In the genomic region with DNA sequence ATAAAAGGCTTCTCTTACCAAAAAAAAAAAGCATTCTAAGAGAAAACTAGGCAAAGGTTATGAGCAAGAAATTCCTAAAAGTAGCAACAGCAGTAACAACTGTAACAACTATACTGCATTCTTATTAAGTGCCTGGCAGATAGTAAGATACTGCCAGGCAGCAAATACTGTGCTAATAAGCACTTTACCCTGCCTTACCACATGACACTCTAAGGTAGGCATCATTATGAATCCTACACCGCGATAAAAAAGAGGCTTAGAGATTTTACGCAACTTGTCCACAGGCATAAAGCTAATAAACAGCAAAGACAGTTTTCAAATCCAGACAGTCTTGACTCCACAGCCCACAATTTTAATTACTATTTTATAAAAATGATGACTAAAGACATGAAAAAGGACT, we compare ENCODE assay signal across 16 cellular contexts.
DNase-seq lines count a peak whose midpoint lies in the region; ATAC-seq and TF ChIP-seq lines count a peak whose summit lies in the region.
"Had no signal": no experiment of that assay in that cellular context is flagged by ENCODE, and none has a peak within 500 bp of the region (broad histone marks: within the 10 kb centered on the region; RNA-seq: fewer than 3 reads in every experiment).

No MANE protein-coding gene starts in this region.

- H3K4me1 ChIP-seq in heart left ventricle (peaks cover 0 to 34% (median 11%) of the 10 kb centered on the region in 12 donors), right lobe of liver (peaks cover 0 to 33% (median 6%) of the 10 kb centered on the region in 4 donors), tibial nerve (peaks cover 0 to 58% (median 11%) of the 10 kb centered on the region in 4 donors)
- H3K4me1 ChIP-seq: parathyroid adenoma had no signal

- CTCF ChIA-PET in activated CD8-positive, alpha-beta T cell treated with anti-CD3 and anti-CD28 coated beads for 36 hours (lab: Charles Lee): interaction anchor here (1.6 kb wide), 1 partner anchor 229 kb away, joined by 4 read pairs; no protein-coding TSS in a partner anchor

- ATAC-seq in heart left ventricle (peak in 2 of 4 donors; percentile 19 to 44), Right ventricle myocardium inferior (no peak), right lobe of liver (peak; percentile 80 to 88 (median 85)), GM21515 (IDR thresholded peaks at IDR 0.05; ENCODE audit: unreplicated experiment) (no peak)
- ATAC-seq in activated CD8-positive, alpha-beta T cell treated with anti-CD3 and anti-CD28 coated beads for 36 hours: no peak

- POLR2A ChIA-PET in activated CD8-positive, alpha-beta T cell treated with anti-CD3 and anti-CD28 coated beads for 36 hours (lab: Charles Lee): no interaction called here

- H3K4me3 Mint-ChIP-seq in activated CD8-positive, alpha-beta T cell treated with anti-CD3 and anti-CD28 coated beads for 36 hours: no peak overlapping the region

- H3K36me3 Mint-ChIP-seq in activated CD8-positive, alpha-beta T cell treated with anti-CD3 and anti-CD28 coated beads for 36 hours (ENCODE audit: low read depth): no peaks in the 10 kb centered on the region

- DNase-seq in heart left ventricle (no peak), Right ventricle myocardium inferior (ENCODE audit: missing footprints) (no peak), right lobe of liver (no peak), tibial nerve (ENCODE audit: low spot score in 2 of 2) (no peak), GOT3 (lab: John Stamatoyannopoulos, UW) (no peak), cerebellum (ENCODE audit: low spot score) (no peak)
- DNase-seq in activated CD8-positive, alpha-beta T cell treated with anti-CD3 and anti-CD28 coated beads for 36 hours: no peak
- DNase-seq: activated CD4-positive, alpha-beta T cell treated with anti-CD3 and anti-CD28 coated beads, Interleukin-2, amount 50 U/mL, for 1 hour; activated gamma-delta T cell treated with Interleukin-2 at 50 U/mL for 16 hours; H7; hypothalamus; lower lobe of right lung; NCI-H2227 treated with DMSO at 0.1 percent for 48 hours; stimulated activated CD8-positive, alpha-beta memory T cell treated with anti-CD3 and anti-CD28 coated beads, Interleukin-4, amount 100 ng/mL, for 48 hours had no signal

- no peak for TF ChIP-seq POLR2A in heart left ventricle (IDR thresholded peaks at IDR 0.05)
- no peak for TF ChIP-seq POLR2A in right lobe of liver (IDR thresholded peaks at IDR 0.05)
- no peak for TF ChIP-seq POLR2A in tibial nerve (IDR thresholded peaks at IDR 0.05)

- WGBS in heart left ventricle, 4 donors: 69 to 88% (median 82%) methylated on average over 3 of the region's 3 CpGs
- 9% methylated on average over 3 of the region's 3 CpGs for WGBS in right lobe of liver (ENCODE audit: insufficient coverage, low coverage, low lambda C conversion rate, missing lambda C conversion rate)
- WGBS in tibial nerve, 2 donors: 69 to 75% methylated on average over 3 of the region's 3 CpGs

- H3K4me1 Mint-ChIP-seq in activated CD8-positive, alpha-beta T cell treated with anti-CD3 and anti-CD28 coated beads for 36 hours (ENCODE audit: low read depth): peaks cover 27% of the 10 kb centered on the region

- H3K9me3 ChIP-seq in heart left ventricle (no peaks in the 10 kb centered on the region), right lobe of liver (no peaks in the 10 kb centered on the region), tibial nerve (no peaks in the 10 kb centered on the region)
- H3K9me3 ChIP-seq: lower lobe of right lung had no signal

- no peaks in the 10 kb centered on the region for H3K36me3 ChIP-seq in heart left ventricle
- no peaks in the 10 kb centered on the region for H3K36me3 ChIP-seq in right lobe of liver
- H3K36me3 ChIP-seq in tibial nerve: peaks cover 0 to 5% (median 0%) of the 10 kb centered on the region in 3 donors
- H3K36me3 ChIP-seq: lower lobe of right lung had no signal

- H3K27ac ChIP-seq in heart left ventricle: peak overlapping the region in 7 of 12 donors; percentile 7 to 47 (median 32)
- H3K27ac ChIP-seq in right lobe of liver: peak overlapping the region in 2 of 3 donors; percentile 9 to 37
- H3K27ac ChIP-seq in tibial nerve: peak overlapping the region; percentile 29 to 87 (median 68)
- H3K27ac ChIP-seq: parathyroid adenoma had no signal

- no peaks in the 10 kb centered on the region for H3K27me3 Mint-ChIP-seq in activated CD8-positive, alpha-beta T cell treated with anti-CD3 and anti-CD28 coated beads for 36 hours

- no peak for TF ChIP-seq EP300 in tibial nerve (IDR thresholded peaks at IDR 0.05)

- H3K4me3 ChIP-seq in heart left ventricle (peak overlapping the region in 5 of 12 donors; percentile 2 to 44 (median 19)), right lobe of liver (peak overlapping the region in 2 of 3 donors; percentile 9 to 10), tibial nerve (peak overlapping the region in 3 of 4 donors; percentile 6 to 25 (median 24))

- no peaks in the 10 kb centered on the region for H3K9me3 Mint-ChIP-seq in activated CD8-positive, alpha-beta T cell treated with anti-CD3 and anti-CD28 coated beads for 36 hours

- H3K27me3 ChIP-seq in heart left ventricle (no peaks in the 10 kb centered on the region), right lobe of liver (no peaks in the 10 kb centered on the region), tibial nerve (no peaks in the 10 kb centered on the region)

- intact Hi-C loops in heart left ventricle (cut with DNase I) (loop anchor here in 4 of 10 donors (5.0 to 10.0 kb wide), 2 partner anchors 84 to 87 kb away; a partner anchor contains a TSS), Right ventricle myocardium inferior (cut with DNase I) (no loop called here), right lobe of liver (cut with DNase I) (no loop called here)
- intact Hi-C loops in activated CD8-positive, alpha-beta T cell treated with anti-CD3 and anti-CD28 coated beads for 36 hours (cut with micrococcal nuclease): no loop called here

- H3K27ac Mint-ChIP-seq in activated CD8-positive, alpha-beta T cell treated with anti-CD3 and anti-CD28 coated beads for 36 hours: peak overlapping the region; percentile 67

- TF ChIP-seq CTCF in heart left ventricle (IDR thresholded peaks at IDR 0.05): no peak
- TF ChIP-seq CTCF in activated CD8-positive, alpha-beta T cell treated with anti-CD3 and anti-CD28 coated beads for 36 hours (IDR thresholded peaks at IDR 0.05): no peak
- TF ChIP-seq CTCF in right lobe of liver (IDR thresholded peaks at IDR 0.05): no peak
- no peak for TF ChIP-seq CTCF in tibial nerve (IDR thresholded peaks at IDR 0.05)

Comparison
In these comparisons a context has a peak if more than half of its experiments do, and no peak if none do; other contexts are left out.
1. ATAC-seq: peak in right lobe of liver (4 of 4); none in Right ventricle myocardium inferior (single experiment), activated CD8-positive, alpha-beta T cell treated with anti-CD3 and anti-CD28 coated beads for 36 hours (single experiment) and GM21515 (single experiment).
2. Peak in every context shown above with its lines, with median percentiles within 50 percentile points of each other: H3K27ac ChIP-seq.